Comparison of ENCODE assay signal across 10 cellular contexts in genomic region chr16:50279142-50279865, GRCh38. TPM values are rescaled to one million over a fixed set of nuclear protein-coding genes. Genes with fewer than 3 reads are reported as not detected.
DNase-seq lines count a peak whose midpoint lies in the region; ATAC-seq, FAIRE-seq and TF ChIP-seq lines count a peak whose summit lies in the region.
"Had no signal": no experiment of that assay in that cellular context is flagged by ENCODE, and none has a peak within 500 bp of the region (broad histone marks: within the 10 kb centered on the region; RNA-seq: fewer than 3 reads in every experiment).

No MANE protein-coding gene starts in this region.

- H3K4me1 ChIP-seq in sigmoid colon, result peaks cover 0 to 3% (median under 1%) of the 10 kb centered on the region in 4 donors

- H3K36me3 ChIP-seq in sigmoid colon, result no peaks in the 10 kb centered on the region

- no peak for DNase-seq in GM12892 (ENCODE audit: insufficient read length)
- peak; percentile 94 for DNase-seq in OCI-M1 (lab: John Stamatoyannopoulos, UW)
- DNase-seq in Right ventricle myocardium superior, result peak; percentile 80
- peak; percentile 83 for DNase-seq in sigmoid colon
- no peak for DNase-seq in NCI-H526 treated with DMSO at 0.1 percent for 48 hours (lab: John Stamatoyannopoulos, UW)
- DNase-seq in frontal cortex (ENCODE audit: low spot score in 2 of 2), result no peak
- no peak for DNase-seq in GM10266 (ENCODE audit: extremely low spot score)
- DNase-seq: NCI-H2227 treated with DMSO at 0.1 percent for 48 hours had no signal

- H3K27me3 ChIP-seq in sigmoid colon, result no peaks in the 10 kb centered on the region

- no peak for TF ChIP-seq POLR2A in GM12892 (IDR thresholded peaks at IDR 0.05; ENCODE audit: low read depth, low read length)
- TF ChIP-seq POLR2A in sigmoid colon (IDR thresholded peaks at IDR 0.05), result no peak

- TF ChIP-seq EP300 in sigmoid colon (IDR thresholded peaks at IDR 0.05), result no peak

- H3K27ac ChIP-seq in sigmoid colon, result no peak overlapping the region
- H3K27ac ChIP-seq: epithelial cell of prostate had no signal

- WGBS in sigmoid colon, 2 donors, result 30 to 45% methylated on average over 6 of the region's 6 CpGs

- intact Hi-C loops in Right ventricle myocardium superior (cut with DNase I), result no loop called here
- intact Hi-C loops in sigmoid colon (cut with DNase I), result no loop called here

- FAIRE-seq in GM12892 (lab: Jason Lieb, UNC), result peak; percentile 24
- no peak for FAIRE-seq in frontal cortex (lab: Jason Lieb, UNC)

- no peaks in the 10 kb centered on the region for H3K9me3 ChIP-seq in sigmoid colon

- H3K4me3 ChIP-seq in sigmoid colon, result no peak overlapping the region

- ATAC-seq in Right ventricle myocardium superior (ENCODE audit: poor library complexity) (peak; percentile 64), HG03469 (IDR thresholded peaks at IDR 0.05; ENCODE audit: unreplicated experiment) (no peak)

- no peak for TF ChIP-seq CTCF in sigmoid colon (IDR thresholded peaks at IDR 0.05)
- no peak for TF ChIP-seq CTCF in GM10266 (IDR thresholded peaks at IDR 0.05; ENCODE audit: control insufficient read depth, insufficient read depth, low read depth, missing control alignments)

RNA-seq across cellular contexts. Expression of gene ADCY7, which starts 13.0 kb away (rescaled TPM):
- polyA plus RNA-seq in GM12892 (2012; ENCODE audit: missing spikeins), result 21.9 TPM
- 9.3 TPM for total RNA-seq in Right ventricle myocardium superior
- total RNA-seq in sigmoid colon, result 10 to 100 TPM in 3 of 4 donors, 1 to 10 TPM in 1; 8.9 to 16.8 (median 11.3) TPM
- 10 to 100 TPM in 1 of 3 donors, 1 to 10 TPM in 2; 1.2 to 24.0 (median 1.8) TPM for polyA plus RNA-seq in sigmoid colon
- 9.8 TPM for total RNA-seq in frontal cortex

Comparison
In these comparisons a context has a peak if more than half of its experiments do, and no peak if none do; other contexts are left out.
1. DNase-seq: peak in OCI-M1 (single experiment), Right ventricle myocardium superior (single experiment) and sigmoid colon (single experiment); none in GM12892 (single experiment), NCI-H526 treated with DMSO at 0.1 percent for 48 hours (single experiment), frontal cortex (0 of 2) and GM10266 (single experiment).